Comparison of ENCODE assay signal across 8 cellular contexts in the genomic region with DNA sequence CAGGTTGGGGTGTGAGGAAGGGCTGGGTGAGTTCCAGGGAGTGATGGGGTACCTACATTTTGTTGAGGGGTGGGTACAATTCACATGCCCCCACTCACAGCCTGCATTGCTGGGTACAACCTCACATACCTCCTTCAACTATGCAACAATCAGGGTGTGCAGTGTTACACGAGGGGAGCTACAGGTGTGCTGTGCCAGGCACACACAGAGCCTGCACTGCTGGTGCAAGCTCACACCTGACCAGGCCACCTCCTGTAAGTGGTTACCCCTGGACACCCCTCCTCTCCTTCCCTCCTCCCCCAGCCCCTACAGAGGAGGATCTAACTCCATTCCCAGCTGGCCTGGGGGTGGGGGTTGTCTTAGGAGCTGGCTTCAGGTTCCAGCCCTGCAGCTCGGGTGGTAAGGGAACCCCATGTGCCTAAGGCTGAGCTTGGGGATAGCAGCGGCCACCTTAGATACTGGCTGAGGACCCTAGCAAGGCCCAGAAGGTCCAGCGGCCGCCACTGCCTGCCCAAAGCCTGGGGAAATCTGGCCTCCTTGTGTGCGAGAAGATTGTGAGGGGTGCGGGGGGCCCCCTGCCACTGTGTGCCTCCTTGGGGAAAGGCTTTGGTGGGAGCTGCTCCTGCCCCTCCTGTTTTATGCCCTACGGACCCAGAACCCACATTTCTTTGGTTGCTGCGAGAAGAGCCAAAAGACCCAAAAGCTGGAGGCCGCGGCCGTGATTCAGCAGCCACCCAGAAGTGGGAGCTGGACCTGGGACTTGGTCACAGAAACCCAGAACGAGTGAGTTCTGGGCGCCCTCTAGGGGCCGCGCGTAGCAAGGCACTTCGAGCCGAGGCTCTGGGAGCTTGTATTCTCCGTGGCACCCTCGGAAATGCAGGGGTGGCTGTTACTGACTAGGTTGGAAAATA.
DNase-seq lines count a peak whose midpoint lies in the region; ATAC-seq lines count a peak whose summit lies in the region.

No MANE protein-coding gene starts in this region.

- no peak overlapping the region for H3K27ac ChIP-seq in caudate nucleus (ENCODE audit: low read depth, low read length)

- ATAC-seq in HG02852 (IDR thresholded peaks at IDR 0.05; ENCODE audit: unreplicated experiment) = peak; percentile 79

- DNase-seq in DMS79 treated with DMSO at 0.1 percent for 48 hours (lab: John Stamatoyannopoulos, UW) (peak; percentile 38), NCI-H446 treated with DMSO at 0.1 percent for 48 hours (lab: John Stamatoyannopoulos, UW) (peak; percentile 1), caudate nucleus (lab: John Stamatoyannopoulos, UW) (peak in 57 of 61 donors; percentile 2 to 84 (median 55)), left kidney (ENCODE audit: low read depth, low spot score) (peak; percentile 93), cortex of kidney (lab: John Stamatoyannopoulos, UW) (no peak)
- DNase-seq in activated CD4-positive, alpha-beta T cell treated with anti-CD3 and anti-CD28 coated beads for 1 hour = peak; percentile 71
- DNase-seq in stimulated activated CD4-positive, alpha-beta T cell treated with anti-CD3 and anti-CD28 coated beads, Interleukin-2, amount 100 ng/mL, for 48 hours = peak; percentile 85
